ENCODE assay signal across 2 cellular contexts in the genomic region with DNA sequence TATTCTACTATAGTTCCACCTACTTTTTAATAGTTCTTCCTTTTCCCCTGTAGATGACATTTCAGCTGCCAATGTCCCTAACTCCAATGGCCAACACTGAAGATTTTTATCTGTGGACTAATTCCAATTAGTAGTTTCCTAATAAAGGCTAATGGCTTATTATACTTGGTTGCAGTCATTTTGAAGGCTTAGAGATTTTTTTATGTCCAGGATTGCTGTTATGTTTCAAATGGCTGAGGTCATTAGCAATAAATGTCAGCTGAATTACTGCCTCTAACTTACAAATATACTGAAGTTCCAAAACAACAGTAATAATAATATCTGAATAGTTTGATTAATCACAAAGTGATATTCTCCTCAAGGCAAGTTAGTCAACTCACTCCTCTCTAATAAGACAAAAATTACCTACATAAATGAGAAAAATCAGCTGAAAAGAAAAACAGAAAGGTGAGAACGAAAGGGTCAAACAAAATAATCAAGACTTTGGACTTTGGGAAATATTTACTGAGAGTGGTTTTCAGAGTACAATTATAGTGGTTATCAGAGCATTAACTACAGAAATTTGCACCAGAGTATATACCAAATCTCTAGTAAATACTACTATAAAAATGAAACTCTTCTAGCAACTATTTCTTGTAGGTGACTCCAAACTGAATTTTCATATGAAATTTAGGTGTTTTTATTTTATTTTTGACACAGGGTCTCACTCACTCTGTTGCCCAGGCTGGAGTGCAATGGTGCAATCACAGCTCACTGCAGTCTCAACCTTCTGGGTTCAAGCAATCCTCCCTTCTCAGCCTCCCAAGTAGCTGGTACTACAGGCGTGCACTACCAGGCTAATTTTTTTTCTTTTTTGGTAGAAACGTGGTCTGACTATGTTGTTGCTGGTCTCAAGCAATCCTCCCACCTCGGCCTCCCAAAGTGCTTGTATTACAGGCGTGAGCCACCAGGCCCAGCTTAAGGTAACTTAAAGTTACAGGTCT.
TF ChIP-seq lines count a peak whose summit lies in the region.

No MANE protein-coding gene starts in this region.

TF ChIP-seq in HEK293, 187 proteins besides CTCF, POLR2A, EP300 and RAD21:
- no peak for TF ChIP-seq ZNF792 (tag by site-specific recombination; IDR thresholded peaks at IDR 0.05)
- TF ChIP-seq PRDM6 (tag by site-specific recombination; IDR thresholded peaks at IDR 0.05): peak; percentile 25; the same call in 1 of the 2 replicates
- TF ChIP-seq ZNF140 (tag by site-specific recombination; IDR thresholded peaks at IDR 0.05): no peak

TF ChIP-seq in GM12878, 131 proteins besides CTCF, POLR2A, EP300 and RAD21:
- TF ChIP-seq MTA2 (IDR thresholded peaks at IDR 0.05; ENCODE audit: low read depth): no peak
